ENCODE assay signal across 8 cellular contexts in genomic region chr6:128519132-128519930, GRCh38. TPM values are rescaled to one million over a fixed set of nuclear protein-coding genes. Genes with fewer than 3 reads are reported as not detected.
DNase-seq lines count a peak whose midpoint lies in the region; ATAC-seq, FAIRE-seq and TF ChIP-seq lines count a peak whose summit lies in the region.

No MANE protein-coding gene starts in this region.

- peaks cover 21% of the 10 kb centered on the region for H3K4me1 ChIP-seq in HUES6 (ENCODE audit: control insufficient read depth, insufficient read depth, low read length)
- H3K4me1 ChIP-seq in breast epithelium = peaks cover 0 to 4% of the 10 kb centered on the region in 2 donors
- no peaks in the 10 kb centered on the region for H3K4me1 ChIP-seq in small intestine (ENCODE audit: control insufficient read depth in 2 of 2, insufficient read depth in 1 of 2, low read depth in 1 of 2, low read length in 1 of 2)

- no peak for FAIRE-seq in small intestine (lab: Jason Lieb, UNC)

- H3K36me3 ChIP-seq in HUES6 (ENCODE audit: control insufficient read depth, insufficient read depth, low read length) = no peaks in the 10 kb centered on the region
- H3K36me3 ChIP-seq in breast epithelium = no peaks in the 10 kb centered on the region
- no peaks in the 10 kb centered on the region for H3K36me3 ChIP-seq in small intestine (ENCODE audit: control insufficient read depth in 2 of 2, insufficient read depth in 2 of 2, low read length in 2 of 2)

- DNase-seq in GM13976 (ENCODE audit: low spot score) (peak; percentile 20), T-helper 1 cell (peak in 3 of 5 donors; percentile 4 to 24 (median 12)), breast epithelium (ENCODE audit: low spot score in 2 of 2) (peak; percentile 56 to 61), immature natural killer cell (peak in 2 of 3 donors; percentile 3 to 4), small intestine (peak; percentile 61), NCI-H345 (lab: John Stamatoyannopoulos, UW) (no peak)

- H3K27ac ChIP-seq in HUES6 (ENCODE audit: low read depth, low read length) (peak overlapping the region; percentile 96), breast epithelium (peak overlapping the region; percentile 97 to 98), small intestine (ENCODE audit: low read depth in 1 of 2, low read length in 1 of 2) (peak overlapping the region; percentile 91 to 96)

- intact Hi-C loops in breast epithelium (cut with DNase I; ENCODE audit: low total_unique reads) = no loop called here

- no peak for ATAC-seq in HG02610 (IDR thresholded peaks at IDR 0.05; ENCODE audit: unreplicated experiment)

- peak overlapping the region; percentile 77 for H3K4me3 ChIP-seq in HUES6 (ENCODE audit: low read depth, low read length)
- peak overlapping the region; percentile 68 to 88 (median 85) for H3K4me3 ChIP-seq in breast epithelium
- H3K4me3 ChIP-seq in small intestine (ENCODE audit: low read depth in 1 of 2, low read length in 2 of 2) = peak overlapping the region; percentile 72 to 78

- no peak overlapping the region for H3K27ac Mint-ChIP-seq in immature natural killer cell

- no peaks in the 10 kb centered on the region for H3K9me3 ChIP-seq in HUES6 (ENCODE audit: control insufficient read depth, insufficient read depth, low read depth, low read length)
- H3K9me3 ChIP-seq in breast epithelium = no peaks in the 10 kb centered on the region
- no peaks in the 10 kb centered on the region for H3K9me3 ChIP-seq in small intestine (ENCODE audit: control insufficient read depth, low read depth)

- in situ Hi-C loops in GM13976 (cut with MboI; ENCODE audit: low sequenced_read_pairs, unreplicated experiment) = no loop called here

- 0 to 1% (median 1%) methylated on average over 46 of the region's 46 CpGs for WGBS in small intestine, 3 donors

- TF ChIP-seq POLR2A in breast epithelium (IDR thresholded peaks at IDR 0.05) = no peak

- peak overlapping the region; percentile 78 to 88 (median 84) for H3K4me3 Mint-ChIP-seq in immature natural killer cell

- H3K27me3 ChIP-seq in HUES6 (ENCODE audit: control insufficient read depth, insufficient read depth, low read length) (no peaks in the 10 kb centered on the region), breast epithelium (no peaks in the 10 kb centered on the region), small intestine (ENCODE audit: control insufficient read depth in 2 of 2, insufficient read depth in 2 of 2, low read length in 2 of 2) (no peaks in the 10 kb centered on the region)

- peaks cover 0 to 5% (median 0%) of the 10 kb centered on the region in 6 donors for H3K9me3 Mint-ChIP-seq in immature natural killer cell

- no peak for TF ChIP-seq CTCF in GM13976 (IDR thresholded peaks at IDR 0.05; ENCODE audit: borderline replicate concordance, control extremely low read depth, extremely low read depth, insufficient read depth, missing control alignments)
- TF ChIP-seq CTCF in breast epithelium (IDR thresholded peaks at IDR 0.05) = peak; percentile 15 to 23 (median 16)

- peak overlapping the region; percentile 98 for H3K9ac ChIP-seq in HUES6 (ENCODE audit: low read length)

- H3K36me3 Mint-ChIP-seq in immature natural killer cell = peaks cover 0 to 4% (median 0%) of the 10 kb centered on the region in 3 donors

- H3K4me1 Mint-ChIP-seq in immature natural killer cell = peaks cover 18 to 23% of the 10 kb centered on the region in 2 donors

- peaks cover 9 to 18% (median 12%) of the 10 kb centered on the region in 3 donors for H3K27me3 Mint-ChIP-seq in immature natural killer cell (ENCODE audit: low read depth in 3 of 3)

RNA-seq across cellular contexts. Expression of gene PTPRK, which starts 1.1 kb away (rescaled TPM):
- 100 to 1,000 TPM in 1 of 3 donors, 10 to 100 TPM in 2; 29.1 to 134 (median 77.0) TPM for total RNA-seq in breast epithelium
- not detected for polyA plus RNA-seq in immature natural killer cell
- polyA plus RNA-seq in small intestine = 10 to 100 TPM; 15.9 to 25.1 (median 16.1) TPM

Comparison
In these comparisons a context has a peak if more than half of its experiments do, and no peak if none do; other contexts are left out.
1. RNA of gene PTPRK, which starts 1.1 kb away (polyA plus RNA-seq): 15.9 to 25.1 TPM in small intestine; not detected in immature natural killer cell; every median in the first group is over 10 times any median in the second.
2. Peak in every context shown above with its lines, with median percentiles within 50 percentile points of each other: H3K27ac ChIP-seq and H3K4me3 ChIP-seq.